8 cellular contexts compared by ENCODE assay signal in genomic region chr10:63206997-63207952, GRCh38.
DNase-seq lines count a peak whose midpoint lies in the region; ATAC-seq and TF ChIP-seq lines count a peak whose summit lies in the region.

No MANE protein-coding gene starts in this region.

- H3K4me1 ChIP-seq in OCI-LY1 (ENCODE audit: insufficient read depth, low read length, severe bottlenecking) (peaks cover 61% of the 10 kb centered on the region), mucosa of descending colon (ENCODE audit: low read depth) (peaks cover 20% of the 10 kb centered on the region)

- ATAC-seq in GM21825 (IDR thresholded peaks at IDR 0.05; ENCODE audit: unreplicated experiment): peak; percentile 37
- ATAC-seq in mucosa of descending colon: peak; percentile 86

- H3F3A ChIP-seq in OCI-LY1 (ENCODE audit: insufficient read depth, low read length): no peaks in the 10 kb centered on the region

- DNase-seq in CD1c-positive myeloid dendritic cell (ENCODE audit: extremely low spot score): peak; percentile 39
- peak; percentile 93 for DNase-seq in dermis blood vessel endothelial cell
- DNase-seq in mucosa of descending colon: peak in 1 of 3 donors; percentile 44
- DNase-seq in activated effector memory CD4-positive, alpha-beta T cell treated with Interleukin-2 at 50 U/mL for 16 hours: no peak
- no peak for DNase-seq in A172 (ENCODE audit: low spot score)
- DNase-seq in NK-92 (lab: John Stamatoyannopoulos, UW; ENCODE audit: unreplicated experiment): no peak

- H3K36me3 ChIP-seq in OCI-LY1 (ENCODE audit: insufficient read depth, low read length): peaks cover 82% of the 10 kb centered on the region
- H3K36me3 ChIP-seq in mucosa of descending colon (ENCODE audit: low read depth): no peaks in the 10 kb centered on the region

- peaks cover 22% of the 10 kb centered on the region for H3K79me2 ChIP-seq in OCI-LY1 (ENCODE audit: insufficient read depth, low read length)

- peak overlapping the region; percentile 39 for H3K27ac ChIP-seq in OCI-LY1 (ENCODE audit: low read depth, low read length, poor library complexity, severe bottlenecking)

- H3K9me2 ChIP-seq in OCI-LY1 (ENCODE audit: low read depth, low read length): no peaks in the 10 kb centered on the region

- TF ChIP-seq CTCF in OCI-LY1 (IDR thresholded peaks at IDR 0.05; ENCODE audit: low read length) (no peak), mucosa of descending colon (IDR thresholded peaks at IDR 0.05) (no peak)

- intact Hi-C loops in mucosa of descending colon (cut with DNase I, micrococcal nuclease): no loop called here

- no peaks in the 10 kb centered on the region for H4K20me1 ChIP-seq in OCI-LY1 (ENCODE audit: insufficient read depth, low read length)

- peak overlapping the region; percentile 3 for H3K4me3 ChIP-seq in OCI-LY1 (ENCODE audit: low read depth, low read length, poor library complexity, severe bottlenecking)
- H3K4me3 ChIP-seq in mucosa of descending colon: no peak overlapping the region

- no peaks in the 10 kb centered on the region for H3K27me3 ChIP-seq in OCI-LY1 (ENCODE audit: insufficient read depth, low read length)

- H3K9ac ChIP-seq in OCI-LY1 (ENCODE audit: low read length): peak overlapping the region; percentile 2; the same call in 1 of the 2 replicates

- H3K4me2 ChIP-seq in OCI-LY1 (ENCODE audit: low read length): peak overlapping the region; percentile 51

- no peak overlapping the region for H2AFZ ChIP-seq in OCI-LY1 (ENCODE audit: low read length)

- no peaks in the 10 kb centered on the region for H3K9me3 ChIP-seq in OCI-LY1 (ENCODE audit: low read length)
- H3K9me3 ChIP-seq in mucosa of descending colon: no peaks in the 10 kb centered on the region

Comparison
In these comparisons a context has a peak if more than half of its experiments do, and no peak if none do; other contexts are left out.
1. DNase-seq: peak in CD1c-positive myeloid dendritic cell (single experiment) and dermis blood vessel endothelial cell (single experiment); none in activated effector memory CD4-positive, alpha-beta T cell treated with Interleukin-2 at 50 U/mL for 16 hours (single experiment), A172 (single experiment) and NK-92 (single experiment).